ENCODE assay signal across 18 cellular contexts in the genomic region with DNA sequence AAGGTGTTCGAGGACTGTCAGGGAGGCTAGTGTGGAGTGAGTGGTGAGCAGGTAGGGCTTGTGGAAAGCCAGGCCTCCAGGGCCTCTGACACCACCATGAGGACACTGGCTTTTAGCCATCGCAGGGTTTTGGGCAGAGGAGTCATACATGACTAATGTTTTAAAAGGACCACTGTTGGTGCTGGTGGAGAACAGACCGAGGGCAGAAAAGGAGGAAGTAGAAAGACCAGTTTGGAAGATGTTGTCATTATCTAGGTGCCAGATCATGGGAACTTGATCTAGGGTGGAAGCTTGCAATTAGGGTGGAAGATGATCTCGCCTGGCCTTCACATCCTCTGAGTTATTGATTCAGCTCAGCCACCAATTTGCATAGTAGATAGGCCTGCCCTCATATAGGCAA.
A peak's percentile ranks its signal among the peaks of the same experiment; 100 is the strongest.
DNase-seq lines count a peak whose midpoint lies in the region; FAIRE-seq and TF ChIP-seq lines count a peak whose summit lies in the region.
"Had no signal": no experiment of that assay in that cellular context is flagged by ENCODE, and none has a peak within 500 bp of the region (broad histone marks: within the 10 kb centered on the region; RNA-seq: fewer than 3 reads in every experiment).

No MANE protein-coding gene starts in this region.

- H3K9me3 Mint-ChIP-seq in T-helper 2 cell treated with Interferon-gamma antibody and Interleukin-4, amounts not matched to agents 5 μg/mL and 100 μg/mL, for 36 hours: no peaks in the 10 kb centered on the region

- CTCF ChIA-PET in HEK293 (lab: Yijun Ruan, JAX) (interaction anchor here (0.7 to 1.4 kb wide), 2 partner anchors 54 to 77 kb away, joined by 3 to 5 read pairs; no protein-coding TSS in a partner anchor), endothelial cell of umbilical vein (lab: Charles Lee) (interaction anchor here (1.4 to 2.8 kb wide), 3 partner anchors 11 to 54 kb away, joined by 3 to 18 read pairs (median 13); no protein-coding TSS in a partner anchor)

- H3K27me3 ChIP-seq in endothelial cell of umbilical vein (ENCODE audit: control insufficient read depth in 2 of 2, insufficient read depth in 2 of 2, low read length in 2 of 2): no peaks in the 10 kb centered on the region
- no peaks in the 10 kb centered on the region for H3K27me3 ChIP-seq in Karpas-422 (ENCODE audit: low read length)
- H3K27me3 ChIP-seq: heart right ventricle, suprapubic skin had no signal

- H3K4me3 ChIP-seq in AG10803 (ENCODE audit: low read length): no peak overlapping the region
- H3K4me3 ChIP-seq in HEK293 (ENCODE audit: low read depth, low read length): no peak overlapping the region
- no peak overlapping the region for H3K4me3 ChIP-seq in endothelial cell of umbilical vein (replicated peaks in 1 of 3; ENCODE audit: insufficient read depth in 1 of 3, low read depth in 1 of 3, low read length in 3 of 3)
- no peak overlapping the region for H3K4me3 ChIP-seq in Karpas-422 (ENCODE audit: low read length)
- H3K4me3 ChIP-seq: heart right ventricle, suprapubic skin had no signal

- no peak overlapping the region for H3K9ac ChIP-seq in endothelial cell of umbilical vein (replicated peaks; ENCODE audit: extremely low read depth, insufficient read depth, low read length)
- no peak overlapping the region for H3K9ac ChIP-seq in Karpas-422 (ENCODE audit: low read length)

- H4K20me1 ChIP-seq in endothelial cell of umbilical vein (replicated peaks; ENCODE audit: control insufficient read depth, extremely low read depth, insufficient read depth, low read length) (no peaks in the 10 kb centered on the region), Karpas-422 (ENCODE audit: insufficient read depth, low read depth, low read length) (no peaks in the 10 kb centered on the region)

- H3K79me2 ChIP-seq in endothelial cell of umbilical vein (ENCODE audit: control insufficient read depth, insufficient read depth, low read length) (peaks cover 91% of the 10 kb centered on the region), Karpas-422 (ENCODE audit: low read length) (no peaks in the 10 kb centered on the region)

- H3K27me3 Mint-ChIP-seq in T-helper 2 cell treated with Interferon-gamma antibody and Interleukin-4, amounts not matched to agents 5 μg/mL and 100 μg/mL, for 36 hours (ENCODE audit: low read depth): peaks cover 13% of the 10 kb centered on the region

- H3K27ac Mint-ChIP-seq in T-helper 2 cell treated with Interferon-gamma antibody and Interleukin-4, amounts not matched to agents 5 μg/mL and 100 μg/mL, for 36 hours: no peak overlapping the region
- H3K27ac Mint-ChIP-seq: activated naive CD8-positive, alpha-beta T cell treated with anti-CD3 and anti-CD28 coated beads, Interleukin-2, amount 10 ng/mL, durations not matched to agents 7 days and 5 days had no signal

- no peaks in the 10 kb centered on the region for H3K9me2 ChIP-seq in Karpas-422 (replicated peaks; ENCODE audit: insufficient read depth, low read length)

- TF ChIP-seq CTCF in AG10803 (conservative IDR thresholded peaks at IDR 0.05; ENCODE audit: low read length) (no peak), HEK293 (tag by site-specific recombination; IDR thresholded peaks at IDR 0.05) (no peak), endothelial cell of umbilical vein (IDR thresholded peaks at IDR 0.05; ENCODE audit: extremely low read depth in 1 of 2, insufficient read depth in 1 of 2, low read depth in 1 of 2, low read length in 2 of 2) (no peak)

- POLR2A ChIA-PET in HEK293 (lab: Yijun Ruan, JAX): no interaction called here
- POLR2A ChIA-PET in endothelial cell of umbilical vein (lab: Charles Lee): no interaction called here

- peak; percentile 21 for DNase-seq in AG10803 (ENCODE audit: low read depth)
- peak; percentile 26 for DNase-seq in NOMO-1 treated with DMSO at 0.1 percent for 48 hours (lab: John Stamatoyannopoulos, UW; ENCODE audit: unreplicated experiment)
- peak; percentile 62 for DNase-seq in endothelial cell of umbilical vein (ENCODE audit: low read depth, low spot score)
- DNase-seq in T-helper 2 cell treated with Interferon-gamma antibody and Interleukin-4, amounts not matched to agents 5 μg/mL and 100 μg/mL, for 36 hours (ENCODE audit: low spot score): no peak
- no peak for DNase-seq in GDM1 (lab: John Stamatoyannopoulos, UW)
- no peak for DNase-seq in Karpas-422
- no peak for DNase-seq in hepatic stellate cell (ENCODE audit: low spot score)
- DNase-seq: activated CD4-positive, alpha-beta T cell treated with anti-CD3 and anti-CD28 coated beads for 4 hours; activated naive CD8-positive, alpha-beta T cell treated with anti-CD3 and anti-CD28 coated beads, Interleukin-2, amount 10 ng/mL, durations not matched to agents 7 days and 5 days; AML-193; central memory CD4-positive, alpha-beta T cell; DMS 273 treated with DMSO at 0.1 percent for 48 hours; heart right ventricle; left cardiac atrium; NCI-H1092; NCI-H2227 treated with DMSO at 0.1 percent for 48 hours had no signal

- peaks cover 8% of the 10 kb centered on the region for H3K4me1 Mint-ChIP-seq in T-helper 2 cell treated with Interferon-gamma antibody and Interleukin-4, amounts not matched to agents 5 μg/mL and 100 μg/mL, for 36 hours (ENCODE audit: low read depth)

- H3K9me1 ChIP-seq in endothelial cell of umbilical vein (replicated peaks; ENCODE audit: control insufficient read depth, extremely low read depth, insufficient read depth, low read length): no peaks in the 10 kb centered on the region

- H3K36me3 Mint-ChIP-seq in T-helper 2 cell treated with Interferon-gamma antibody and Interleukin-4, amounts not matched to agents 5 μg/mL and 100 μg/mL, for 36 hours (ENCODE audit: low read depth): no peaks in the 10 kb centered on the region
- H3K36me3 Mint-ChIP-seq: activated naive CD8-positive, alpha-beta T cell treated with anti-CD3 and anti-CD28 coated beads, Interleukin-2, amount 10 ng/mL, durations not matched to agents 7 days and 5 days had no signal

- H3K4me3 Mint-ChIP-seq in T-helper 2 cell treated with Interferon-gamma antibody and Interleukin-4, amounts not matched to agents 5 μg/mL and 100 μg/mL, for 36 hours: no peak overlapping the region
- H3K4me3 Mint-ChIP-seq: activated naive CD8-positive, alpha-beta T cell treated with anti-CD3 and anti-CD28 coated beads, Interleukin-2, amount 10 ng/mL, durations not matched to agents 7 days and 5 days had no signal

- H3K4me2 ChIP-seq in endothelial cell of umbilical vein (ENCODE audit: insufficient read depth, low read length) (peak overlapping the region; percentile 77), Karpas-422 (ENCODE audit: low read depth, low read length, poor library complexity, severe bottlenecking) (no peak overlapping the region)

- intact Hi-C loops in endothelial cell of umbilical vein (cut with micrococcal nuclease): loop anchor here (1.0 to 5.0 kb wide), 2 partner anchors 11 to 748 kb away; no protein-coding TSS in a partner anchor

- FAIRE-seq in endothelial cell of umbilical vein (lab: Jason Lieb, UNC): no peak

- BruUV-seq in endothelial cell of umbilical vein (replicated peaks; lab: Mats Ljungman, UMichigan): no TSS peak

- dilution Hi-C loops in endothelial cell of umbilical vein (cut with MboI; ENCODE audit: extremely low pct_ligation_motif_present, low sequenced_read_pairs): no loop called here

- no peak for TF ChIP-seq POLR2A in endothelial cell of umbilical vein (IDR thresholded peaks at IDR 0.05; ENCODE audit: low read depth, low read length)

- no peak overlapping the region for H2AFZ ChIP-seq in endothelial cell of umbilical vein (ENCODE audit: low read depth, low read length)
- no peak overlapping the region for H2AFZ ChIP-seq in Karpas-422 (ENCODE audit: low read length)

- H3K36me3 ChIP-seq in HEK293 (ENCODE audit: control insufficient read depth in 2 of 2, insufficient read depth in 1 of 2, low read length in 2 of 2) (no peaks in the 10 kb centered on the region), endothelial cell of umbilical vein (ENCODE audit: control insufficient read depth in 2 of 2, extremely low read depth in 1 of 2, insufficient read depth in 2 of 2, low read length in 2 of 2) (no peaks in the 10 kb centered on the region), Karpas-422 (ENCODE audit: insufficient read depth, low read length) (no peaks in the 10 kb centered on the region)
- H3K36me3 ChIP-seq: heart right ventricle, suprapubic skin had no signal

- H3K27ac ChIP-seq in HEK293 (ENCODE audit: extremely low read depth, low read depth, low read length) (no peak overlapping the region), endothelial cell of umbilical vein (ENCODE audit: insufficient read depth, low read depth, low read length) (peak overlapping the region; percentile 4), Karpas-422 (ENCODE audit: low read length) (no peak overlapping the region)
- H3K27ac ChIP-seq: heart right ventricle, suprapubic skin had no signal

- H3K4me1 ChIP-seq in HEK293 (ENCODE audit: control insufficient read depth, insufficient read depth, low read length) (no peaks in the 10 kb centered on the region), endothelial cell of umbilical vein (ENCODE audit: control insufficient read depth, extremely low read depth, insufficient read depth, low read length) (peaks cover 67% of the 10 kb centered on the region), Karpas-422 (ENCODE audit: low read length) (peaks cover 7% of the 10 kb centered on the region)
- H3K4me1 ChIP-seq: suprapubic skin had no signal

- H3K9me3 ChIP-seq in HEK293 (ENCODE audit: control insufficient read depth, insufficient read depth, low read depth, low read length) (no peaks in the 10 kb centered on the region), endothelial cell of umbilical vein (replicated peaks; ENCODE audit: control insufficient read depth, insufficient read depth, low read length) (no peaks in the 10 kb centered on the region), Karpas-422 (ENCODE audit: low read length) (no peaks in the 10 kb centered on the region)
- H3K9me3 ChIP-seq: heart right ventricle, suprapubic skin had no signal

TF ChIP-seq in HEK293, 187 proteins besides CTCF, POLR2A, EP300 and RAD21 (continues in another document):
- no peak for TF ChIP-seq ZNF792 (tag by site-specific recombination; IDR thresholded peaks at IDR 0.05)
- no peak for TF ChIP-seq ZBTB7A (tag by site-specific recombination; IDR thresholded peaks at IDR 0.05; ENCODE audit: low read depth)
- 0 out of 2 replicates have a peak, but pooled peaks have one; percentile 25 for TF ChIP-seq SP7 (tag by site-specific recombination; IDR thresholded peaks at IDR 0.05)
- no peak for TF ChIP-seq SETDB1 (IDR thresholded peaks at IDR 0.05; ENCODE audit: insufficient read length, low read length)
- TF ChIP-seq BCL11A (tag by site-specific recombination; IDR thresholded peaks at IDR 0.05; ENCODE audit: low read depth): no peak

TF ChIP-seq in endothelial cell of umbilical vein, 7 proteins besides CTCF, POLR2A, EP300 and RAD21 (continues in another document):
- TF ChIP-seq, protein P1, sequence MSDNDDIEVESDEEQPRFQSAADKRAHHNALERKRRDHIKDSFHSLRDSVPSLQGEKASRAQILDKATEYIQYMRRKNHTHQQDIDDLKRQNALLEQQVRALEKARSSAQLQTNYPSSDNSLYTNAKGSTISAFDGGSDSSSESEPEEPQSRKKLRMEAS (IDR thresholded peaks at IDR 0.05; ENCODE audit: insufficient read depth, insufficient read length): no peak
- TF ChIP-seq MYC (IDR thresholded peaks at IDR 0.05; ENCODE audit: low read depth, low read length) (no peak), FOS (IDR thresholded peaks at IDR 0.05; ENCODE audit: borderline replicate concordance, insufficient read depth, low read length) (peak; percentile 62), POLR2AphosphoS5 (IDR thresholded peaks at IDR 0.05; ENCODE audit: insufficient read depth, low read depth, low read length) (peak; percentile 44)

Comparison
In these comparisons a context has a peak if more than half of its experiments do, and no peak if none do; other contexts are left out.
1. DNase-seq: peak in AG10803 (single experiment), NOMO-1 treated with DMSO at 0.1 percent for 48 hours (single experiment) and endothelial cell of umbilical vein (single experiment); none in T-helper 2 cell treated with Interferon-gamma antibody and Interleukin-4, amounts not matched to agents 5 μg/mL and 100 μg/mL, for 36 hours (single experiment), GDM1 (single experiment), Karpas-422 (single experiment) and hepatic stellate cell (single experiment).